ENCODE assay signal across 2 cellular contexts in genomic region chr12:108693781-108694180, GRCh38.
TF ChIP-seq lines count a peak whose summit lies in the region.

No MANE protein-coding gene starts in this region.

TF ChIP-seq in GM23338, 12 proteins besides CTCF, POLR2A, EP300 and RAD21 (continued from another document):
- no peak for TF ChIP-seq REST (IDR thresholded peaks at IDR 0.05; ENCODE audit: unreplicated experiment)

TF ChIP-seq in neural cell, 6 proteins besides CTCF, POLR2A, EP300 and RAD21:
- no peak for TF ChIP-seq REST (IDR thresholded peaks at IDR 0.05; ENCODE audit: borderline replicate concordance)
- no peak for TF ChIP-seq TAF1 (IDR thresholded peaks at IDR 0.05; ENCODE audit: low read depth)
- no peak for TF ChIP-seq SMC3 (conservative IDR thresholded peaks at IDR 0.05; ENCODE audit: poor library complexity)
- no peak for TF ChIP-seq MXI1 (conservative IDR thresholded peaks at IDR 0.05; ENCODE audit: poor library complexity, severe bottlenecking)
- no peak for TF ChIP-seq POLR2AphosphoS5 (IDR thresholded peaks at IDR 0.05)
- no peak for TF ChIP-seq EZH2 (IDR thresholded peaks at IDR 0.05; ENCODE audit: borderline replicate concordance, insufficient read depth, low read length, poor library complexity, severe bottlenecking)
